21 cellular contexts compared by ENCODE assay signal in the genomic region with DNA sequence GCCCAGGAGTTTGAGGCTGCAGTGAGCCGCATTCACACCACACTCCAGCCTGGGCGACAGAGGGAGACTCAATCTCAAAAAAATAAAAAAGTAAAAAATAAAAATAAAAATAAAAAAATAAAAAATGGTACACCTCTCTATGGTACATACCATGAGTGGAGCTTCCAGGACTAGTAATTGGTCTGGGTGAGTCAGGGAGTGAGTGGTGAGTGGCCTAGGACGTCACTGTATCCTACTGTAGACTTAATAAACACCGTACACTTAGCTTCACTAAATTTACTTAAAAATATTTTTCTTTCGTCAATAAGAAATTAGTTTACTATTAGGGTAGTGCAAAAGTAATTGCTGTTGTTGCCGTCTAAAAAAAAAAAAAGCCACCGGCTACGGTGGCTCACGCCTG. TPM values are rescaled to one million over a fixed set of nuclear protein-coding genes. Genes with fewer than 3 reads are reported as not detected.
A peak's percentile ranks its signal among the peaks of the same experiment; 100 is the strongest.
DNase-seq lines count a peak whose midpoint lies in the region; FAIRE-seq and TF ChIP-seq lines count a peak whose summit lies in the region.
"Had no signal": no experiment of that assay in that cellular context is flagged by ENCODE, and none has a peak within 500 bp of the region (broad histone marks: within the 10 kb centered on the region; RNA-seq: fewer than 3 reads in every experiment).

No MANE protein-coding gene starts in this region.

- dilution Hi-C loops in endothelial cell of umbilical vein (cut with MboI; ENCODE audit: extremely low pct_ligation_motif_present, low sequenced_read_pairs), result no loop called here

- peaks cover 87% of the 10 kb centered on the region for H3K4me1 ChIP-seq in endothelial cell of umbilical vein (ENCODE audit: control insufficient read depth, extremely low read depth, insufficient read depth, low read length)
- H3K4me1 ChIP-seq in spleen, result peaks cover 0 to 40% (median 20%) of the 10 kb centered on the region in 6 donors
- no peaks in the 10 kb centered on the region for H3K4me1 ChIP-seq in breast epithelium

- 85 to 96% (median 94%) methylated on average over 9 of the region's 9 CpGs for WGBS in spleen, 5 donors

- TF ChIP-seq CTCF in endothelial cell of umbilical vein (IDR thresholded peaks at IDR 0.05; ENCODE audit: extremely low read depth in 1 of 2, insufficient read depth in 1 of 2, low read depth in 1 of 2, low read length in 2 of 2), result no peak
- no peak for TF ChIP-seq CTCF in spleen (IDR thresholded peaks at IDR 0.05 in 8 of 11, conservative IDR thresholded peaks at IDR 0.05 in 3 of 11)
- TF ChIP-seq CTCF in breast epithelium (IDR thresholded peaks at IDR 0.05), result no peak

- no peaks in the 10 kb centered on the region for H4K20me1 ChIP-seq in endothelial cell of umbilical vein (replicated peaks; ENCODE audit: control insufficient read depth, extremely low read depth, insufficient read depth, low read length)

- H3K27ac ChIP-seq in endothelial cell of umbilical vein (ENCODE audit: insufficient read depth, low read depth, low read length) (peak overlapping the region; percentile 96), spleen (no peak overlapping the region), breast epithelium (no peak overlapping the region)

- H3K36me3 ChIP-seq in endothelial cell of umbilical vein (ENCODE audit: control insufficient read depth in 2 of 2, extremely low read depth in 1 of 2, insufficient read depth in 2 of 2, low read length in 2 of 2) (peaks cover 30 to 40% of the 10 kb centered on the region in 2 experiments), spleen (peaks cover 0 to 3% (median 0%) of the 10 kb centered on the region in 6 donors), breast epithelium (no peaks in the 10 kb centered on the region)

- FAIRE-seq in endothelial cell of umbilical vein (lab: Jason Lieb, UNC), result no peak
- FAIRE-seq: G401.6, GM12892 had no signal

- no TSS peak for BruUV-seq in endothelial cell of umbilical vein (replicated peaks; lab: Mats Ljungman, UMichigan)

- H3K4me3 ChIP-seq in endothelial cell of umbilical vein (replicated peaks in 1 of 3; ENCODE audit: insufficient read depth in 1 of 3, low read depth in 1 of 3, low read length in 3 of 3) (no peak overlapping the region), spleen (no peak overlapping the region), breast epithelium (no peak overlapping the region)
- H3K4me3 ChIP-seq: GM23338 had no signal

- TF ChIP-seq POLR2A in endothelial cell of umbilical vein (IDR thresholded peaks at IDR 0.05; ENCODE audit: low read depth, low read length), result no peak
- TF ChIP-seq POLR2A in spleen (IDR thresholded peaks at IDR 0.05), result no peak
- TF ChIP-seq POLR2A in breast epithelium (IDR thresholded peaks at IDR 0.05), result no peak

- H3K9me3 ChIP-seq in endothelial cell of umbilical vein (replicated peaks; ENCODE audit: control insufficient read depth, insufficient read depth, low read length) (no peaks in the 10 kb centered on the region), spleen (no peaks in the 10 kb centered on the region), breast epithelium (no peaks in the 10 kb centered on the region)

- POLR2A ChIA-PET in endothelial cell of umbilical vein (lab: Charles Lee), result interaction anchor here (0.8 to 4.5 kb wide), 4 partner anchors 9 to 18 kb away, joined by 4 to 33 read pairs (median 9); partner anchors contain the start of gene CDH5

- no peak overlapping the region for H2AFZ ChIP-seq in endothelial cell of umbilical vein (ENCODE audit: low read depth, low read length)
- H2AFZ ChIP-seq: GM23338 had no signal

- H3K9me1 ChIP-seq in endothelial cell of umbilical vein (replicated peaks; ENCODE audit: control insufficient read depth, extremely low read depth, insufficient read depth, low read length), result no peaks in the 10 kb centered on the region

- H3K27me3 ChIP-seq in endothelial cell of umbilical vein (ENCODE audit: control insufficient read depth in 2 of 2, insufficient read depth in 2 of 2, low read length in 2 of 2), result no peaks in the 10 kb centered on the region
- no peaks in the 10 kb centered on the region for H3K27me3 ChIP-seq in spleen (replicated peaks in 1 of 7)
- no peaks in the 10 kb centered on the region for H3K27me3 ChIP-seq in breast epithelium

- H3K9ac ChIP-seq in endothelial cell of umbilical vein (replicated peaks; ENCODE audit: extremely low read depth, insufficient read depth, low read length), result peak overlapping the region; percentile 84

- intact Hi-C loops in endothelial cell of umbilical vein (cut with micrococcal nuclease) (no loop called here), spleen (cut with DNase I; ENCODE audit: low total_unique reads) (no loop called here), breast epithelium (cut with DNase I; ENCODE audit: low total_unique reads) (no loop called here)

- H3K79me2 ChIP-seq in endothelial cell of umbilical vein (ENCODE audit: control insufficient read depth, insufficient read depth, low read length), result peaks cover 80% of the 10 kb centered on the region

- DNase-seq in ELR (ENCODE audit: low read depth), result peak; percentile 44
- peak; percentile 13 for DNase-seq in RKO (ENCODE audit: low spot score)
- DNase-seq in endothelial cell of umbilical vein (ENCODE audit: low read depth, low spot score), result peak; percentile 35
- peak; percentile 4 for DNase-seq in spleen
- DNase-seq in breast epithelium (ENCODE audit: low spot score in 2 of 2), result no peak
- DNase-seq in cerebellar nuclear complex (lab: John Stamatoyannopoulos, UW), result no peak
- no peak for DNase-seq in 8988T
- DNase-seq: C1 segment of cervical spinal cord; Calu3; CD4-positive, alpha-beta memory T cell; COR-L47; DMS79 treated with DMSO at 0.1 percent for 48 hours; H9 had no signal

- peak overlapping the region; percentile 19 for H3K4me2 ChIP-seq in endothelial cell of umbilical vein (ENCODE audit: insufficient read depth, low read length)
- H3K4me2 ChIP-seq: GM23338 had no signal

- CTCF ChIA-PET in endothelial cell of umbilical vein (lab: Charles Lee), result interaction anchor here (1.0 to 3.6 kb wide), 5 partner anchors 9 to 33 kb away, joined by 3 to 30 read pairs (median 4); partner anchors contain the start of gene CDH5

TF ChIP-seq in endothelial cell of umbilical vein, 7 proteins besides CTCF, POLR2A, EP300 and RAD21:
- TF ChIP-seq MYC (IDR thresholded peaks at IDR 0.05; ENCODE audit: low read depth, low read length) (no peak), FOS (IDR thresholded peaks at IDR 0.05; ENCODE audit: borderline replicate concordance, insufficient read depth, low read length) (no peak), JUN (IDR thresholded peaks at IDR 0.05; ENCODE audit: borderline replicate concordance, insufficient read depth, insufficient read length, low read depth) (peak; percentile 12), POLR2AphosphoS5 (IDR thresholded peaks at IDR 0.05; ENCODE audit: insufficient read depth, low read depth, low read length) (peak; percentile 21), EZH2 (IDR thresholded peaks at IDR 0.05; ENCODE audit: borderline replicate concordance, low read depth, low read length, severe bottlenecking) (no peak), GATA2 (IDR thresholded peaks at IDR 0.05; ENCODE audit: insufficient read depth, insufficient read length, low read depth, low read length) (no peak)
- TF ChIP-seq, protein P1, sequence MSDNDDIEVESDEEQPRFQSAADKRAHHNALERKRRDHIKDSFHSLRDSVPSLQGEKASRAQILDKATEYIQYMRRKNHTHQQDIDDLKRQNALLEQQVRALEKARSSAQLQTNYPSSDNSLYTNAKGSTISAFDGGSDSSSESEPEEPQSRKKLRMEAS (IDR thresholded peaks at IDR 0.05; ENCODE audit: insufficient read depth, insufficient read length), result no peak

RNA-seq across cellular contexts. Expression of gene CDH5, which starts 9.0 kb away (rescaled TPM):
- total RNA-seq in endothelial cell of umbilical vein (765 and 804 TPM in 2 replicates), spleen (10 to 100 TPM; 33.2 to 62.7 (median 46.6) TPM), breast epithelium (10 to 100 TPM; 19.2 to 52.8 (median 45.1) TPM)
- polyA plus RNA-seq in endothelial cell of umbilical vein (815 and 836 TPM in 2 replicates), spleen (10 to 100 TPM in 1 of 3 donors, 1 to 10 TPM in 2; 6.7 to 12.6 (median 8.9) TPM)
- polyA plus RNA-seq in endothelial cell of umbilical vein (2011; cell fraction: cytosol; rRNA removed), result 612 and 674 TPM in 2 replicates
- 968 and 1,022 TPM in 2 replicates for polyA plus RNA-seq in endothelial cell of umbilical vein (2011; cell fraction: nucleus; rRNA removed)
- 660 and 706 TPM in 2 replicates for polyA plus RNA-seq in endothelial cell of umbilical vein (2012)
- polyA minus RNA-seq in endothelial cell of umbilical vein, result 1,106 and 1,227 TPM in 2 replicates
- polyA minus RNA-seq in endothelial cell of umbilical vein (2011; cell fraction: cytosol; rRNA and poly(A)+ RNA removed), result 1.3 TPM
- 678 and 739 TPM in 2 replicates for polyA minus RNA-seq in endothelial cell of umbilical vein (2011; cell fraction: nucleus; rRNA and poly(A)+ RNA removed)
- total RNA-seq: A172; Calu3; CD4-positive, alpha-beta memory T cell; GM23338; H4 had no signal
- polyA plus RNA-seq: BJ; CD4-positive, alpha-beta memory T cell had no signal

RNA-seq across cellular contexts. Expression of gene BEAN1, which starts 51.6 kb away (rescaled TPM):
- total RNA-seq in endothelial cell of umbilical vein (not detected in 2 replicates), spleen (under 1 TPM in 4 of 7 donors, not detected in 3; 0.21 to 0.68 (median 0.45) TPM), breast epithelium (1 to 10 TPM in 1 of 3 donors, under 1 TPM in 1, not detected in 1; 0.16 to 3.5 TPM)
- polyA plus RNA-seq in endothelial cell of umbilical vein (not detected in 2 replicates), spleen (under 1 TPM; 0.30 to 0.42 (median 0.30) TPM)
- polyA plus RNA-seq in endothelial cell of umbilical vein (2011; cell fraction: cytosol; rRNA removed), result 0.03 TPM in 1 of 2 replicates, not detected in the other
- not detected in 2 replicates for polyA plus RNA-seq in endothelial cell of umbilical vein (2011; cell fraction: nucleus; rRNA removed)
- polyA plus RNA-seq in endothelial cell of umbilical vein (2012), result 0.21 TPM in 1 of 2 replicates, not detected in the other
- polyA minus RNA-seq in endothelial cell of umbilical vein, result not detected in 2 replicates
- polyA minus RNA-seq in endothelial cell of umbilical vein (2011; cell fraction: cytosol; rRNA and poly(A)+ RNA removed), result not detected
- not detected in 2 replicates for polyA minus RNA-seq in endothelial cell of umbilical vein (2011; cell fraction: nucleus; rRNA and poly(A)+ RNA removed)
- total RNA-seq: A673; CD4-positive, alpha-beta memory T cell; Daoy had no signal
- polyA plus RNA-seq: BJ had no signal

Comparison
In these comparisons a context has a peak if more than half of its experiments do, and no peak if none do; other contexts are left out.
1. DNase-seq: peak in ELR (single experiment), RKO (single experiment), endothelial cell of umbilical vein (single experiment) and spleen (single experiment); none in breast epithelium (0 of 2), cerebellar nuclear complex (0 of 2) and 8988T (single experiment).
2. RNA of gene CDH5, which starts 9.0 kb away (total RNA-seq): 765 to 804 TPM in endothelial cell of umbilical vein; 33.2 to 62.7 TPM in spleen and 19.2 to 52.8 TPM in breast epithelium; every median in the first group is over 10 times any median in the second.